In the genomic region with DNA sequence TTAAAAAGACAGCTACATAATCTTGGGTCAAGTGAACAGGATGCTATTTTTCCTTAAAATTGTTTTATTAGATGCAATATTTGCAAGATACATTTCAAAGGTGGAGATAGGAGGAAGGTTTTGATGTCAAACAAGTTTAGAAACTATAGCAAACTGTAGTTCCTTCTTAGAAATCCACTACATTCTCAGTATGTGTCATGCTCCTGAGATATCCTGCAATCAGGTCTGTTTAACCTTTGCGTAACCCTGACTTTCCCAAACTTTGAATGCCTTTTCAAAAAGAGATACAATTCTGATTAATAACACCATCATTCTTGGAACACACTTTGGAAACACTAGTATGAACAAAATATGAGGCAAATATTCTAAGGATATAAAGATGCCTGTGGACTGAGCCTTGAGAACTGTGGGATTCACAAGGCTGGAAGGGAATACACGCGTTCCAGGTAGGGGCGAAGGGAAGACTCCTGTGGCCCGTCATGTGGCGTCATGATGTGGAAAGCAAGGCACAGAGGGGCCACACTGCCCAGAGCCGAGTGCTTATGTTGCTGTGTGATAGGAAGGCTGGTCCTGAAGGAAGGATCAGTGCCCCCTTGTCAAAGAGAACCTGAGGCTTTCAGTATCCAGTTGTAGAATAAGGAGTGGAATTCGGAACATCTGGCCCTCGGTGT, we compare ENCODE assay signal across 8 cellular contexts. TPM values are rescaled to one million over a fixed set of nuclear protein-coding genes. Genes with fewer than 3 reads are reported as not detected.
DNase-seq lines count a peak whose midpoint lies in the region; ATAC-seq and TF ChIP-seq lines count a peak whose summit lies in the region.

No MANE protein-coding gene starts in this region.

- no peak for TF ChIP-seq RAD21 in SK-N-SH (IDR thresholded peaks at IDR 0.05; ENCODE audit: low read length)

- no peak for DNase-seq in SK-N-SH
- DNase-seq in fibroblast of the aortic adventitia (ENCODE audit: low read depth), result peak; percentile 25
- DNase-seq in sigmoid colon, result no peak
- DNase-seq in GM13976 (ENCODE audit: low spot score), result no peak
- DNase-seq in A172 (ENCODE audit: low spot score), result no peak

- H2AFZ ChIP-seq in SK-N-SH (ENCODE audit: low read depth), result peak overlapping the region; percentile 75; the same call in 1 of the 2 replicates

- H3K4me1 ChIP-seq in SK-N-SH (ENCODE audit: control insufficient read depth in 1 of 2, insufficient read depth in 2 of 2, low read depth in 1 of 2, low read length in 1 of 2) (peaks cover 23 to 38% of the 10 kb centered on the region in 2 experiments; a peak in 3 of 4 replicates), sigmoid colon (peaks cover 0 to 38% (median 29%) of the 10 kb centered on the region in 4 donors)

- no peaks in the 10 kb centered on the region for H3K9me2 ChIP-seq in SK-N-SH

- H3K79me2 ChIP-seq in SK-N-SH (ENCODE audit: insufficient read depth), result no peaks in the 10 kb centered on the region

- in situ Hi-C loops in GM13976 (cut with MboI; ENCODE audit: low sequenced_read_pairs, unreplicated experiment), result loop anchor here (5.0 to 25.0 kb wide), 5 partner anchors 99 to 914 kb away; no protein-coding TSS in a partner anchor

- H3K36me3 ChIP-seq in SK-N-SH (replicated peaks in 1 of 2; ENCODE audit: control insufficient read depth in 1 of 2, insufficient read depth in 2 of 2, low read length in 1 of 2) (no peaks in the 10 kb centered on the region), sigmoid colon (no peaks in the 10 kb centered on the region)

- TF ChIP-seq CTCF in SK-N-SH (IDR thresholded peaks at IDR 0.05) (no peak), fibroblast of the aortic adventitia (IDR thresholded peaks at IDR 0.05; ENCODE audit: insufficient read depth, low read length) (no peak), sigmoid colon (IDR thresholded peaks at IDR 0.05) (no peak), GM13976 (IDR thresholded peaks at IDR 0.05; ENCODE audit: borderline replicate concordance, control extremely low read depth, extremely low read depth, insufficient read depth, missing control alignments) (no peak)

- peaks cover 40% of the 10 kb centered on the region for H3F3A ChIP-seq in SK-N-SH (replicated peaks; ENCODE audit: insufficient read depth)

- intact Hi-C loops in sigmoid colon (cut with DNase I), result loop anchor here (1.0 to 5.0 kb wide), 5 partner anchors 109 to 594 kb away; no protein-coding TSS in a partner anchor

- no peaks in the 10 kb centered on the region for H4K20me1 ChIP-seq in SK-N-SH (ENCODE audit: insufficient read depth)

- H3K9me3 ChIP-seq in SK-N-SH (no peaks in the 10 kb centered on the region), sigmoid colon (no peaks in the 10 kb centered on the region)

- no peaks in the 10 kb centered on the region for H3K27me3 ChIP-seq in SK-N-SH (ENCODE audit: insufficient read depth)
- no peaks in the 10 kb centered on the region for H3K27me3 ChIP-seq in sigmoid colon

- CTCF ChIA-PET in SK-N-SH (lab: Yijun Ruan, JAX), result interaction anchor here (0.6 to 4.8 kb wide), 35 partner anchors 11 to 917 kb away, joined by 3 to 73 read pairs (median 7); a partner anchor contains a TSS

- no peak for TF ChIP-seq POLR2A in sigmoid colon (IDR thresholded peaks at IDR 0.05)

- POLR2A ChIA-PET in SK-N-SH (lab: Yijun Ruan, JAX), result interaction anchor here (0.6 to 2.2 kb wide), 13 partner anchors 13 to 595 kb away, joined by 3 to 13 read pairs (median 4); a partner anchor contains a TSS

- H3K4me3 ChIP-seq in SK-N-SH (ENCODE audit: low read depth in 2 of 2, low read length in 1 of 2) (peak overlapping the region in 1 of 2 experiments; percentile 21; a peak in 1 of 4 replicates), fibroblast of the aortic adventitia (ENCODE audit: low read depth, low read length) (no peak overlapping the region), sigmoid colon (no peak overlapping the region)

- 37% methylated on average over 9 of the region's 9 CpGs for WGBS in SK-N-SH (ENCODE audit: low lambda C conversion rate)
- WGBS in sigmoid colon, 2 donors, result 55 to 58% methylated on average over 9 of the region's 9 CpGs

- H3K27ac ChIP-seq in SK-N-SH (ENCODE audit: low read depth in 2 of 2, low read length in 1 of 2), result peak overlapping the region in 1 of 2 experiments; percentile 71; a peak in 1 of 4 replicates
- H3K27ac ChIP-seq in sigmoid colon, result peak overlapping the region; percentile 80 to 89 (median 82)

- no peak overlapping the region for H3K9ac ChIP-seq in SK-N-SH

- TF ChIP-seq EP300 in SK-N-SH (IDR thresholded peaks at IDR 0.05; ENCODE audit: borderline replicate concordance in 1 of 2, low read depth in 1 of 2, low read length in 1 of 2), result no peak
- no peak for TF ChIP-seq EP300 in sigmoid colon (IDR thresholded peaks at IDR 0.05)

- ATAC-seq in GM18909 (IDR thresholded peaks at IDR 0.05; ENCODE audit: poor library complexity, unreplicated experiment) (peak; percentile 2), HG02759 (IDR thresholded peaks at IDR 0.05; ENCODE audit: unreplicated experiment) (no peak), HG03457 (IDR thresholded peaks at IDR 0.05; ENCODE audit: unreplicated experiment) (no peak)

- no peak overlapping the region for H3K4me2 ChIP-seq in SK-N-SH

TF ChIP-seq in SK-N-SH, 30 proteins besides CTCF, POLR2A, EP300 and RAD21:
- TF ChIP-seq EZH2phosphoT487 (IDR thresholded peaks at IDR 0.05; ENCODE audit: borderline replicate concordance, low read depth), result no peak
- no peak for TF ChIP-seq MEF2A (IDR thresholded peaks at IDR 0.05; ENCODE audit: borderline replicate concordance, low read depth)
- TF ChIP-seq, protein P1, sequence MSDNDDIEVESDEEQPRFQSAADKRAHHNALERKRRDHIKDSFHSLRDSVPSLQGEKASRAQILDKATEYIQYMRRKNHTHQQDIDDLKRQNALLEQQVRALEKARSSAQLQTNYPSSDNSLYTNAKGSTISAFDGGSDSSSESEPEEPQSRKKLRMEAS (IDR thresholded peaks at IDR 0.05; ENCODE audit: low read depth), result no peak
- no peak for TF ChIP-seq YY1 (IDR thresholded peaks at IDR 0.05; ENCODE audit: low read depth)
- no peak for TF ChIP-seq MXI1 (IDR thresholded peaks at IDR 0.05; ENCODE audit: low read depth, low read length)
- TF ChIP-seq, protein P2, sequence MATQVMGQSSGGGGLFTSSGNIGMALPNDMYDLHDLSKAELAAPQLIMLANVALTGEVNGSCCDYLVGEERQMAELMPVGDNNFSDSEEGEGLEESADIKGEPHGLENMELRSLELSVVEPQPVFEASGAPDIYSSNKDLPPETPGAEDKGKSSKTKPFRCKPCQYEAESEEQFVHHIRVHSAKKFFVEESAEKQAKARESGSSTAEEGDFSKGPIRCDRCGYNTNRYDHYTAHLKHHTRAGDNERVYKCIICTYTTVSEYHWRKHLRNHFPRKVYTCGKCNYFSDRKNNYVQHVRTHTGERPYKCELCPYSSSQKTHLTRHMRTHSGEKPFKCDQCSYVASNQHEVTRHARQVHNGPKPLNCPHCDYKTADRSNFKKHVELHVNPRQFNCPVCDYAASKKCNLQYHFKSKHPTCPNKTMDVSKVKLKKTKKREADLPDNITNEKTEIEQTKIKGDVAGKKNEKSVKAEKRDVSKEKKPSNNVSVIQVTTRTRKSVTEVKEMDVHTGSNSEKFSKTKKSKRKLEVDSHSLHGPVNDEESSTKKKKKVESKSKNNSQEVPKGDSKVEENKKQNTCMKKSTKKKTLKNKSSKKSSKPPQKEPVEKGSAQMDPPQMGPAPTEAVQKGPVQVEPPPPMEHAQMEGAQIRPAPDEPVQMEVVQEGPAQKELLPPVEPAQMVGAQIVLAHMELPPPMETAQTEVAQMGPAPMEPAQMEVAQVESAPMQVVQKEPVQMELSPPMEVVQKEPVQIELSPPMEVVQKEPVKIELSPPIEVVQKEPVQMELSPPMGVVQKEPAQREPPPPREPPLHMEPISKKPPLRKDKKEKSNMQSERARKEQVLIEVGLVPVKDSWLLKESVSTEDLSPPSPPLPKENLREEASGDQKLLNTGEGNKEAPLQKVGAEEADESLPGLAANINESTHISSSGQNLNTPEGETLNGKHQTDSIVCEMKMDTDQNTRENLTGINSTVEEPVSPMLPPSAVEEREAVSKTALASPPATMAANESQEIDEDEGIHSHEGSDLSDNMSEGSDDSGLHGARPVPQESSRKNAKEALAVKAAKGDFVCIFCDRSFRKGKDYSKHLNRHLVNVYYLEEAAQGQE (IDR thresholded peaks at IDR 0.05; ENCODE audit: low read depth, low read length), result no peak
- no peak for TF ChIP-seq JUND (IDR thresholded peaks at IDR 0.05)
- no peak for TF ChIP-seq NRF1 (IDR thresholded peaks at IDR 0.05; ENCODE audit: low read depth, low read length)
- no peak for TF ChIP-seq TEAD4 (IDR thresholded peaks at IDR 0.05; ENCODE audit: borderline replicate concordance, insufficient read depth)
- TF ChIP-seq, protein P3, sequence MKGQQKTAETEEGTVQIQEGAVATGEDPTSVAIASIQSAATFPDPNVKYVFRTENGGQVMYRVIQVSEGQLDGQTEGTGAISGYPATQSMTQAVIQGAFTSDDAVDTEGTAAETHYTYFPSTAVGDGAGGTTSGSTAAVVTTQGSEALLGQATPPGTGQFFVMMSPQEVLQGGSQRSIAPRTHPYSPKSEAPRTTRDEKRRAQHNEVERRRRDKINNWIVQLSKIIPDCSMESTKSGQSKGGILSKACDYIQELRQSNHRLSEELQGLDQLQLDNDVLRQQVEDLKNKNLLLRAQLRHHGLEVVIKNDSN (IDR thresholded peaks at IDR 0.05; ENCODE audit: borderline replicate concordance, low read depth), result no peak
- TF ChIP-seq GABPA (IDR thresholded peaks at IDR 0.05; ENCODE audit: low read depth), result no peak

RNA-seq across cellular contexts. Expression of a gene that starts 19.6 kb away (rescaled TPM):
- polyA plus RNA-seq in SK-N-SH (2012; rRNA removed) (33.0 and 46.1 TPM in 2 replicates), sigmoid colon (10 to 100 TPM in 1 of 3 donors, 1 to 10 TPM in 2; 5.5 to 22.1 (median 9.0) TPM)
- polyA plus RNA-seq in SK-N-SH (2012; cell fraction: cytosol; rRNA removed), result 18.7 and 21.0 TPM in 2 replicates
- polyA plus RNA-seq in SK-N-SH (2012; cell fraction: nucleus; rRNA removed), result 146 and 210 TPM in 2 replicates
- total RNA-seq in fibroblast of the aortic adventitia (ENCODE audit: low replicate concordance) (12.0 and 22.2 TPM in 2 replicates), sigmoid colon (10 to 100 TPM in 3 of 4 donors, 1 to 10 TPM in 1; 9.2 to 21.0 (median 12.3) TPM)
- 20.5 and 31.8 TPM in 2 replicates for total RNA-seq in A172 (2014; rRNA removed; shearing (Covaris generic))
